Comparison of ENCODE assay signal across 15 cellular contexts in the genomic region with DNA sequence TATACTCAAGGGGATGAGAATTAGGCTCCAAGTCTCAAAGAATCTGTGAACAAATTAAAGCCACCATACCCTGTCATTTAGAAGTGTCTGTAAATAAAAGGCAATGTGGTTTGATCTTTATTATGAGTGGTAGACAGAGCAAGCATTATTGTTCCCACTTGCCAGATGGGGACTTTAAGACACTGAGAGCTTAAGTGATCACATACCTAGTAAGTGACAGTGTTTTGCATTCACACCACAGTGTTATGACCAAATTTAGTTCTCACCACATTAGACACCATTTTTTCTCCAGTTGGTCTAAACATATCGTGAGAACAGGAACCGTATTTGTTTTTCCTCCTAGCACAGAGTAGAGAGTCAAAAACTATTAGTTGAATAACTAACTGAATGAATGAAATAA. TPM values are rescaled to one million over a fixed set of nuclear protein-coding genes. Genes with fewer than 3 reads are reported as not detected.
DNase-seq lines count a peak whose midpoint lies in the region; ATAC-seq and TF ChIP-seq lines count a peak whose summit lies in the region.
"Had no signal": no experiment of that assay in that cellular context is flagged by ENCODE, and none has a peak within 500 bp of the region (broad histone marks: within the 10 kb centered on the region; RNA-seq: fewer than 3 reads in every experiment).

No MANE protein-coding gene starts in this region.

- no peaks in the 10 kb centered on the region for H3K27me3 Mint-ChIP-seq in activated naive CD4-positive, alpha-beta T cell treated with anti-CD3 and anti-CD28 coated beads, Interleukin-2, amount 50 U/mL, for 24 hours
- H3K27me3 Mint-ChIP-seq in activated naive CD8-positive, alpha-beta T cell treated with anti-CD3 and anti-CD28 coated beads, Interleukin-2, amount 10 ng/mL, durations not matched to agents 7 days and 5 days = no peaks in the 10 kb centered on the region

- POLR2A ChIA-PET in activated naive CD8-positive, alpha-beta T cell treated with anti-CD3 and anti-CD28 coated beads, Interleukin-2, amount 10 ng/mL, durations not matched to agents 7 days and 5 days (lab: Charles Lee) = interaction anchor here (0.6 to 2.6 kb wide), 3 partner anchors 8 to 65 kb away, joined by 3 to 9 read pairs (median 5); no protein-coding TSS in a partner anchor

- DNase-seq in activated naive CD4-positive, alpha-beta T cell (lab: John Stamatoyannopoulos, UW) = no peak
- DNase-seq in activated naive CD8-positive, alpha-beta T cell treated with anti-CD3 and anti-CD28 coated beads, Interleukin-2, amount 10 ng/mL, durations not matched to agents 7 days and 5 days = no peak
- no peak for DNase-seq in lower leg skin (ENCODE audit: low spot score in 2 of 2)
- no peak for DNase-seq in NK-92 (lab: John Stamatoyannopoulos, UW; ENCODE audit: unreplicated experiment)
- no peak for DNase-seq in iPS-NIHi11 (ENCODE audit: low spot score)
- DNase-seq in NCI-H510A treated with DMSO at 0.1 percent for 48 hours (lab: John Stamatoyannopoulos, UW) = no peak
- DNase-seq: activated CD4-positive, alpha-beta T cell treated with anti-CD3 and anti-CD28 coated beads, Interleukin-2, amount 50 U/mL, for 48 hours; H9; NCI-H1930; NCI-H69; nucleus accumbens; stomach had no signal

- peak; percentile 36 for ATAC-seq in HG02885 (IDR thresholded peaks at IDR 0.05; ENCODE audit: poor library complexity, unreplicated experiment)
- peak; percentile 26 for ATAC-seq in activated naive CD8-positive, alpha-beta T cell treated with anti-CD3 and anti-CD28 coated beads, Interleukin-2, amount 10 ng/mL, durations not matched to agents 7 days and 5 days (ENCODE audit: low read depth)

- H3K4me3 Mint-ChIP-seq in activated naive CD4-positive, alpha-beta T cell treated with anti-CD3 and anti-CD28 coated beads, Interleukin-2, amount 50 U/mL, for 24 hours = peak overlapping the region; percentile 43
- peak overlapping the region; percentile 45 for H3K4me3 Mint-ChIP-seq in activated naive CD8-positive, alpha-beta T cell treated with anti-CD3 and anti-CD28 coated beads, Interleukin-2, amount 10 ng/mL, durations not matched to agents 7 days and 5 days
- H3K4me3 Mint-ChIP-seq: H9, mesothelial cell of epicardium had no signal

- peaks cover 100% of the 10 kb centered on the region for H3K4me1 Mint-ChIP-seq in activated naive CD4-positive, alpha-beta T cell treated with anti-CD3 and anti-CD28 coated beads, Interleukin-2, amount 50 U/mL, for 24 hours
- H3K4me1 Mint-ChIP-seq in activated naive CD8-positive, alpha-beta T cell treated with anti-CD3 and anti-CD28 coated beads, Interleukin-2, amount 10 ng/mL, durations not matched to agents 7 days and 5 days = peaks cover 93% of the 10 kb centered on the region

- H3K27ac Mint-ChIP-seq in activated naive CD4-positive, alpha-beta T cell treated with anti-CD3 and anti-CD28 coated beads, Interleukin-2, amount 50 U/mL, for 24 hours = peak overlapping the region; percentile 92
- H3K27ac Mint-ChIP-seq in activated naive CD8-positive, alpha-beta T cell treated with anti-CD3 and anti-CD28 coated beads, Interleukin-2, amount 10 ng/mL, durations not matched to agents 7 days and 5 days = peak overlapping the region; percentile 88
- H3K27ac Mint-ChIP-seq: H9, mesothelial cell of epicardium had no signal

- no peak for TF ChIP-seq POLR2A in lower leg skin (IDR thresholded peaks at IDR 0.05)

- H3K36me3 Mint-ChIP-seq in activated naive CD4-positive, alpha-beta T cell treated with anti-CD3 and anti-CD28 coated beads, Interleukin-2, amount 50 U/mL, for 24 hours = peaks cover 50% of the 10 kb centered on the region
- peaks cover 83% of the 10 kb centered on the region for H3K36me3 Mint-ChIP-seq in activated naive CD8-positive, alpha-beta T cell treated with anti-CD3 and anti-CD28 coated beads, Interleukin-2, amount 10 ng/mL, durations not matched to agents 7 days and 5 days
- H3K36me3 Mint-ChIP-seq: mesothelial cell of epicardium had no signal

- 67 to 77% methylated on average over 2 of the region's 2 CpGs for WGBS in lower leg skin, 2 donors

- peaks cover 7% of the 10 kb centered on the region for H3K9me3 Mint-ChIP-seq in activated naive CD4-positive, alpha-beta T cell treated with anti-CD3 and anti-CD28 coated beads, Interleukin-2, amount 50 U/mL, for 24 hours
- peaks cover 6% of the 10 kb centered on the region for H3K9me3 Mint-ChIP-seq in activated naive CD8-positive, alpha-beta T cell treated with anti-CD3 and anti-CD28 coated beads, Interleukin-2, amount 10 ng/mL, durations not matched to agents 7 days and 5 days
- H3K9me3 Mint-ChIP-seq: H9, mesothelial cell of epicardium had no signal

- no peak overlapping the region for H3K4me3 ChIP-seq in lower leg skin (ENCODE audit: low read depth, poor library complexity, severe bottlenecking)
- H3K4me3 ChIP-seq: stomach had no signal

- intact Hi-C loops in lower leg skin (cut with DNase I; ENCODE audit: low total_unique reads) = no loop called here

- TF ChIP-seq CTCF in lower leg skin (IDR thresholded peaks at IDR 0.05) = no peak

RNA-seq across cellular contexts. Expression of a gene that starts 13.2 kb away (rescaled TPM):
- total RNA-seq in activated naive CD8-positive, alpha-beta T cell treated with anti-CD3 and anti-CD28 coated beads, Interleukin-2, amount 10 ng/mL, durations not matched to agents 7 days and 5 days = 1 to 10 TPM; 1.9 TPM
- total RNA-seq in lower leg skin = 1 to 10 TPM in 1 of 4 donors, under 1 TPM in 2, not detected in 1; 0.49 to 1.9 (median 0.84) TPM
- total RNA-seq: H9, mesothelial cell of epicardium, stomach had no signal
